Comparison of ENCODE assay signal across 15 cellular contexts in genomic region chr22:33842006-33842354, GRCh38.
DNase-seq lines count a peak whose midpoint lies in the region; ATAC-seq and TF ChIP-seq lines count a peak whose summit lies in the region.
"Had no signal": no experiment of that assay in that cellular context is flagged by ENCODE, and none has a peak within 500 bp of the region (broad histone marks: within the 10 kb centered on the region; RNA-seq: fewer than 3 reads in every experiment).

No MANE protein-coding gene starts in this region.

- no peaks in the 10 kb centered on the region for H3K27me3 Mint-ChIP-seq in naive thymus-derived CD8-positive, alpha-beta T cell

- DNase-seq in lower lobe of right lung = no peak
- no peak for DNase-seq in SHP77 (lab: John Stamatoyannopoulos, UW)
- no peak for DNase-seq in naive thymus-derived CD8-positive, alpha-beta T cell
- DNase-seq in HPDE6-E6E7 (ENCODE audit: extremely low spot score) = no peak
- DNase-seq: activated effector memory CD4-positive, alpha-beta T cell treated with anti-CD3 and anti-CD28 coated beads, Interleukin-2, amount 50 U/mL, for 16 hours; dermis blood vessel endothelial cell; esophagus squamous epithelium; left lung; retina had no signal

- no peak overlapping the region for H3K27ac Mint-ChIP-seq in naive thymus-derived CD8-positive, alpha-beta T cell

- no peaks in the 10 kb centered on the region for H3K36me3 Mint-ChIP-seq in naive thymus-derived CD8-positive, alpha-beta T cell

- no peak overlapping the region for H3K4me3 Mint-ChIP-seq in naive thymus-derived CD8-positive, alpha-beta T cell

- no peak overlapping the region for H3K27ac ChIP-seq in lower lobe of right lung
- H3K27ac ChIP-seq: left lung, SK-N-MC, suprapubic skin had no signal

- intact Hi-C loops in lower lobe of right lung (cut with DNase I) = no loop called here

- ATAC-seq in GM18519 (IDR thresholded peaks at IDR 0.05; ENCODE audit: low FRiP score, unreplicated experiment) (peak; percentile 39), GM21723 (IDR thresholded peaks at IDR 0.05; ENCODE audit: unreplicated experiment) (peak; percentile 63), HG03565 (IDR thresholded peaks at IDR 0.05; ENCODE audit: unreplicated experiment) (peak; percentile 55), lower lobe of right lung (no peak), HG03039 (IDR thresholded peaks at IDR 0.05; ENCODE audit: unreplicated experiment) (no peak)
- ATAC-seq in naive thymus-derived CD8-positive, alpha-beta T cell = no peak

- H3K27me3 ChIP-seq in lower lobe of right lung (ENCODE audit: low read depth) = no peaks in the 10 kb centered on the region
- H3K27me3 ChIP-seq: esophagus squamous epithelium, left lung, suprapubic skin had no signal

- H3K4me1 ChIP-seq in lower lobe of right lung = peaks cover 13% of the 10 kb centered on the region
- H3K4me1 ChIP-seq: left lung had no signal

- no peak for TF ChIP-seq CTCF in lower lobe of right lung (IDR thresholded peaks at IDR 0.05)

- H3K4me1 Mint-ChIP-seq in naive thymus-derived CD8-positive, alpha-beta T cell = no peaks in the 10 kb centered on the region

- peaks cover 2 to 16% (median 7%) of the 10 kb centered on the region in 9 donors for H3K9me3 Mint-ChIP-seq in naive thymus-derived CD8-positive, alpha-beta T cell

- POLR2A ChIA-PET in naive thymus-derived CD8-positive, alpha-beta T cell (lab: Charles Lee) = no interaction called here

- peak overlapping the region; percentile 10 for H3K4me3 ChIP-seq in lower lobe of right lung
- H3K4me3 ChIP-seq: esophagus squamous epithelium, left lung, SK-N-MC, suprapubic skin had no signal

- peaks cover 1% of the 10 kb centered on the region for H3K9me3 ChIP-seq in lower lobe of right lung
- H3K9me3 ChIP-seq: esophagus squamous epithelium, suprapubic skin had no signal

- no peaks in the 10 kb centered on the region for H3K36me3 ChIP-seq in lower lobe of right lung
- H3K36me3 ChIP-seq: esophagus squamous epithelium, left lung, suprapubic skin had no signal

Comparison
In these comparisons a context has a peak if more than half of its experiments do, and no peak if none do; other contexts are left out.
1. ATAC-seq: peak in GM18519 (single experiment), GM21723 (single experiment) and HG03565 (single experiment); none in lower lobe of right lung (0 of 2), HG03039 (single experiment) and naive thymus-derived CD8-positive, alpha-beta T cell (0 of 2).